In genomic region chr13:114099918-114100445, GRCh38 we compare ENCODE assay signal across 9 cellular contexts. TPM values are rescaled to one million over a fixed set of nuclear protein-coding genes. Genes with fewer than 3 reads are reported as not detected.
DNase-seq lines count a peak whose midpoint lies in the region; ATAC-seq and TF ChIP-seq lines count a peak whose summit lies in the region.
"Had no signal": no experiment of that assay in that cellular context is flagged by ENCODE, and none has a peak within 500 bp of the region (broad histone marks: within the 10 kb centered on the region; RNA-seq: fewer than 3 reads in every experiment).

No MANE protein-coding gene starts in this region.

- no peak overlapping the region for H2AFZ ChIP-seq in mammary epithelial cell (ENCODE audit: low read depth, low read length)

- no peaks in the 10 kb centered on the region for H3K36me3 Mint-ChIP-seq in MCF 10A (ENCODE audit: insufficient read depth, unreplicated experiment)
- H3K36me3 Mint-ChIP-seq in activated naive CD8-positive, alpha-beta T cell treated with anti-CD3 and anti-CD28 coated beads, Interleukin-2, amount 10 ng/mL, durations not matched to agents 7 days and 5 days, result peaks cover 17% of the 10 kb centered on the region

- no peak for ATAC-seq in activated naive CD8-positive, alpha-beta T cell treated with anti-CD3 and anti-CD28 coated beads, Interleukin-2, amount 10 ng/mL, durations not matched to agents 7 days and 5 days (ENCODE audit: low read depth)
- peak; percentile 39 for ATAC-seq in left lobe of liver

- H3K27me3 ChIP-seq in mammary epithelial cell (ENCODE audit: insufficient read depth, low read length), result no peaks in the 10 kb centered on the region
- H3K27me3 ChIP-seq in vagina, result no peaks in the 10 kb centered on the region
- H3K27me3 ChIP-seq in spleen (replicated peaks in 1 of 7), result no peaks in the 10 kb centered on the region
- H3K27me3 ChIP-seq: SJSA1 had no signal

- H3K4me1 Mint-ChIP-seq in MCF 10A (ENCODE audit: insufficient read depth, unreplicated experiment), result peaks cover 9% of the 10 kb centered on the region
- peaks cover 12% of the 10 kb centered on the region for H3K4me1 Mint-ChIP-seq in activated naive CD8-positive, alpha-beta T cell treated with anti-CD3 and anti-CD28 coated beads, Interleukin-2, amount 10 ng/mL, durations not matched to agents 7 days and 5 days

- no peak overlapping the region for H3K4me2 ChIP-seq in mammary epithelial cell (ENCODE audit: insufficient read depth, low read depth, low read length)

- peaks cover 3% of the 10 kb centered on the region for H3K9me3 ChIP-seq in mammary epithelial cell (replicated peaks; ENCODE audit: insufficient read depth, low read length)
- no peaks in the 10 kb centered on the region for H3K9me3 ChIP-seq in vagina
- H3K9me3 ChIP-seq in spleen, result no peaks in the 10 kb centered on the region
- H3K9me3 ChIP-seq: SJSA1 had no signal

- no peaks in the 10 kb centered on the region for H3K79me2 ChIP-seq in mammary epithelial cell (ENCODE audit: insufficient read depth, low read length)

- in situ Hi-C loops in mammary epithelial cell (cut with MboI; ENCODE audit: low sequenced_read_pairs in 2 of 2), result no loop called here

- H3K4me3 ChIP-seq in mammary epithelial cell (replicated peaks in 1 of 3; ENCODE audit: insufficient read depth in 1 of 3, low read depth in 2 of 3, low read length in 3 of 3), result no peak overlapping the region
- H3K4me3 ChIP-seq in vagina, result no peak overlapping the region
- no peak overlapping the region for H3K4me3 ChIP-seq in spleen
- H3K4me3 ChIP-seq: SJSA1 had no signal

- CTCF ChIA-PET in MCF 10A (lab: Yijun Ruan, JAX), result no interaction called here
- CTCF ChIA-PET in mammary epithelial cell (lab: Charles Lee; ENCODE audit: low non-redundant PET), result no interaction called here

- no peaks in the 10 kb centered on the region for H3K9me3 Mint-ChIP-seq in MCF 10A (ENCODE audit: unreplicated experiment)
- H3K9me3 Mint-ChIP-seq in activated naive CD8-positive, alpha-beta T cell treated with anti-CD3 and anti-CD28 coated beads, Interleukin-2, amount 10 ng/mL, durations not matched to agents 7 days and 5 days, result peaks cover 6% of the 10 kb centered on the region

- no peaks in the 10 kb centered on the region for H3K27me3 Mint-ChIP-seq in MCF 10A (ENCODE audit: insufficient read depth, unreplicated experiment)
- H3K27me3 Mint-ChIP-seq in activated naive CD8-positive, alpha-beta T cell treated with anti-CD3 and anti-CD28 coated beads, Interleukin-2, amount 10 ng/mL, durations not matched to agents 7 days and 5 days, result no peaks in the 10 kb centered on the region

- no peaks in the 10 kb centered on the region for H4K20me1 ChIP-seq in mammary epithelial cell (ENCODE audit: insufficient read depth, low read length)

- 64% methylated on average over 15 of the region's 25 CpGs for WGBS in mammary epithelial cell (ENCODE audit: low coverage, missing lambda C conversion rate)
- 74 to 90% (median 84%) methylated on average over 22 to 25 of the region's 25 CpGs for WGBS in spleen, 5 donors

- BruUV-seq in MCF 10A (replicated peaks; lab: Mats Ljungman, UMichigan) (no TSS peak), mammary epithelial cell (replicated peaks; lab: Mats Ljungman, UMichigan) (no TSS peak)

- dilution Hi-C loops in mammary epithelial cell (cut with HindIII; ENCODE audit: low sequenced_read_pairs), result no loop called here

- no peak overlapping the region for H3K9ac ChIP-seq in mammary epithelial cell (ENCODE audit: insufficient read depth, low read length)

- no peak for DNase-seq in MCF 10A (ENCODE audit: unreplicated experiment)
- DNase-seq in mammary epithelial cell, result no peak
- peak; percentile 27 for DNase-seq in activated naive CD8-positive, alpha-beta T cell treated with anti-CD3 and anti-CD28 coated beads, Interleukin-2, amount 10 ng/mL, durations not matched to agents 7 days and 5 days
- no peak for DNase-seq in left lobe of liver (ENCODE audit: low spot score)
- no peak for DNase-seq in vagina (ENCODE audit: extremely low spot score in 2 of 2)
- DNase-seq in kidney tubule cell (ENCODE audit: low spot score), result no peak
- DNase-seq in hypothalamus (lab: John Stamatoyannopoulos, UW), result no peak
- no peak for DNase-seq in spleen

- H3K4me3 Mint-ChIP-seq in MCF 10A (ENCODE audit: unreplicated experiment), result no peak overlapping the region
- H3K4me3 Mint-ChIP-seq in activated naive CD8-positive, alpha-beta T cell treated with anti-CD3 and anti-CD28 coated beads, Interleukin-2, amount 10 ng/mL, durations not matched to agents 7 days and 5 days, result no peak overlapping the region

- no peaks in the 10 kb centered on the region for H3K4me1 ChIP-seq in mammary epithelial cell (ENCODE audit: insufficient read depth, low read length)
- peaks cover 51% of the 10 kb centered on the region for H3K4me1 ChIP-seq in vagina
- H3K4me1 ChIP-seq in spleen, result peaks cover 0 to 80% (median 52%) of the 10 kb centered on the region in 6 donors

- intact Hi-C loops in MCF 10A (cut with micrococcal nuclease) (no loop called here), mammary epithelial cell (cut with micrococcal nuclease) (no loop called here), vagina (cut with DNase I) (no loop called here), spleen (cut with DNase I; ENCODE audit: low total_unique reads) (no loop called here)

- TF ChIP-seq POLR2A in vagina (IDR thresholded peaks at IDR 0.05) (no peak), spleen (IDR thresholded peaks at IDR 0.05) (no peak)

- no peak for TF ChIP-seq CTCF in MCF 10A (IDR thresholded peaks at IDR 0.05; ENCODE audit: unreplicated experiment)
- TF ChIP-seq CTCF in mammary epithelial cell (conservative IDR thresholded peaks at IDR 0.05 in 1 of 2, IDR thresholded peaks at IDR 0.05 in 1 of 2; ENCODE audit: extremely low read depth in 1 of 2, insufficient read depth in 1 of 2, low read depth in 1 of 2, low read length in 2 of 2), result no peak
- TF ChIP-seq CTCF in vagina (IDR thresholded peaks at IDR 0.05), result no peak
- TF ChIP-seq CTCF in spleen (IDR thresholded peaks at IDR 0.05 in 8 of 11, conservative IDR thresholded peaks at IDR 0.05 in 3 of 11), result no peak

- H3K36me3 ChIP-seq in mammary epithelial cell (ENCODE audit: insufficient read depth, low read length), result no peaks in the 10 kb centered on the region
- no peaks in the 10 kb centered on the region for H3K36me3 ChIP-seq in vagina
- peaks cover 0 to 17% (median 0%) of the 10 kb centered on the region in 6 donors for H3K36me3 ChIP-seq in spleen
- H3K36me3 ChIP-seq: SJSA1 had no signal

- peak overlapping the region; percentile 32 for H3K27ac Mint-ChIP-seq in MCF 10A (ENCODE audit: low read depth, unreplicated experiment)
- peak overlapping the region; percentile 19 for H3K27ac Mint-ChIP-seq in activated naive CD8-positive, alpha-beta T cell treated with anti-CD3 and anti-CD28 coated beads, Interleukin-2, amount 10 ng/mL, durations not matched to agents 7 days and 5 days

- no peak overlapping the region for H3K27ac ChIP-seq in mammary epithelial cell (ENCODE audit: insufficient read depth, low read depth, low read length)
- peak overlapping the region; percentile 82 for H3K27ac ChIP-seq in vagina
- H3K27ac ChIP-seq in spleen, result peak overlapping the region in 4 of 8 donors; percentile 44 to 65 (median 50)
- H3K27ac ChIP-seq: SJSA1 had no signal

- POLR2A ChIA-PET in MCF 10A (lab: Yijun Ruan, JAX), result no interaction called here
- POLR2A ChIA-PET in activated naive CD8-positive, alpha-beta T cell treated with anti-CD3 and anti-CD28 coated beads, Interleukin-2, amount 10 ng/mL, durations not matched to agents 7 days and 5 days (lab: Charles Lee), result no interaction called here

RNA-seq across cellular contexts. Expression of gene RASA3, which starts 32.4 kb away (rescaled TPM):
- 9.1 and 12.1 TPM in 2 replicates for total RNA-seq in MCF 10A (2022)
- total RNA-seq in mammary epithelial cell, result 1 to 10 TPM; 5.2 to 8.4 TPM
- polyA plus RNA-seq in mammary epithelial cell, result 4.0 TPM
- 2.5 TPM for polyA minus RNA-seq in mammary epithelial cell
- total RNA-seq in activated naive CD8-positive, alpha-beta T cell treated with anti-CD3 and anti-CD28 coated beads, Interleukin-2, amount 10 ng/mL, durations not matched to agents 7 days and 5 days, result 10 to 100 TPM; 65.6 to 73.9 TPM
- total RNA-seq in left lobe of liver, result 4.5 TPM
- total RNA-seq in vagina, result 19.6 TPM
- total RNA-seq in spleen, result 10 to 100 TPM; 35.9 to 52.8 (median 52.0) TPM
- polyA plus RNA-seq in spleen, result 10 to 100 TPM; 11.7 to 17.2 (median 12.1) TPM
